In genomic region chr5:72474117-72474915, GRCh38 we compare ENCODE assay signal across 16 cellular contexts. TPM values are rescaled to one million over a fixed set of nuclear protein-coding genes. Genes with fewer than 3 reads are reported as not detected.
"Had no signal": no experiment of that assay in that cellular context is flagged by ENCODE, and none has a peak within 500 bp of the region (broad histone marks: within the 10 kb centered on the region; RNA-seq: fewer than 3 reads in every experiment).

No MANE protein-coding gene starts in this region.

- H3K9me3 Mint-ChIP-seq: activated naive CD4-positive, alpha-beta T cell treated with anti-CD3 and anti-CD28 coated beads, Interleukin-2, amount 10 ng/mL, durations not matched to agents 7 days and 5 days; activated T-helper 17 cell treated with anti-CD3 and anti-CD28 coated beads, Interleukin-2, amount 50 U/mL, for 72 hours; natural killer cell; T-helper 2 cell treated with Interferon-gamma antibody and Interleukin-4, amounts not matched to agents 5 μg/mL and 100 μg/mL, for 36 hours had no signal

- H3K4me3 Mint-ChIP-seq: activated naive CD4-positive, alpha-beta T cell treated with anti-CD3 and anti-CD28 coated beads, Interleukin-2, amount 10 ng/mL, durations not matched to agents 7 days and 5 days; activated T-helper 17 cell treated with anti-CD3 and anti-CD28 coated beads, Interleukin-2, amount 50 U/mL, for 72 hours; natural killer cell; T-helper 2 cell treated with Interferon-gamma antibody and Interleukin-4, amounts not matched to agents 5 μg/mL and 100 μg/mL, for 36 hours had no signal

- H3K4me1 Mint-ChIP-seq: activated naive CD4-positive, alpha-beta T cell treated with anti-CD3 and anti-CD28 coated beads, Interleukin-2, amount 10 ng/mL, durations not matched to agents 7 days and 5 days; activated T-helper 17 cell treated with anti-CD3 and anti-CD28 coated beads, Interleukin-2, amount 50 U/mL, for 72 hours; natural killer cell had no signal

- H3K36me3 ChIP-seq: pancreas, tibial artery, vagina had no signal

- FAIRE-seq: islet of Langerhans, pancreas had no signal

- H3K27me3 ChIP-seq: body of pancreas, pancreas, tibial artery, vagina had no signal

- DNase-seq: activated CD4-positive, alpha-beta T cell treated with anti-CD3 and anti-CD28 coated beads, Interleukin-2, amount 50 U/mL, for 1 hour; activated naive CD4-positive, alpha-beta T cell treated with anti-CD3 and anti-CD28 coated beads, Interleukin-2, amount 10 ng/mL, durations not matched to agents 7 days and 5 days; activated T-cell treated with anti-CD3 and anti-CD28 coated beads for 4 hours; body of pancreas; cerebellar nuclear complex; foreskin fibroblast; head of caudate nucleus; natural killer cell; pancreas; tibial artery had no signal

- H3K9me3 ChIP-seq: body of pancreas, pancreas, tibial artery, vagina had no signal

- H3K4me1 ChIP-seq: body of pancreas, pancreas had no signal

- H3K36me3 Mint-ChIP-seq: activated naive CD4-positive, alpha-beta T cell treated with anti-CD3 and anti-CD28 coated beads, Interleukin-2, amount 10 ng/mL, durations not matched to agents 7 days and 5 days; natural killer cell had no signal

- H3K27ac ChIP-seq: body of pancreas, pancreas, tibial artery, vagina had no signal

- H3K4me3 ChIP-seq: body of pancreas, pancreas, tibial artery, vagina had no signal

- ATAC-seq: activated T-helper 17 cell treated with anti-CD3 and anti-CD28 coated beads, Interleukin-2, amount 50 U/mL, for 72 hours; body of pancreas; esophagus mucosa; natural killer cell; pancreas had no signal

- H3K27ac Mint-ChIP-seq: activated naive CD4-positive, alpha-beta T cell treated with anti-CD3 and anti-CD28 coated beads, Interleukin-2, amount 10 ng/mL, durations not matched to agents 7 days and 5 days; activated T-helper 17 cell treated with anti-CD3 and anti-CD28 coated beads, Interleukin-2, amount 50 U/mL, for 72 hours; natural killer cell; T-helper 2 cell treated with Interferon-gamma antibody and Interleukin-4, amounts not matched to agents 5 μg/mL and 100 μg/mL, for 36 hours had no signal

RNA-seq across cellular contexts. Expression of gene ZNF366, which starts 32.9 kb away (rescaled TPM):
- total RNA-seq: activated CD8-positive, alpha-beta memory T cell treated with anti-CD3 and anti-CD28 coated beads for 36 hours; activated T-helper 17 cell treated with anti-CD3 and anti-CD28 coated beads, Interleukin-2, amount 50 U/mL, for 72 hours had no signal
